ENCODE assay signal across 1 cellular context in genomic region chr18:79528296-79528695, GRCh38.
TF ChIP-seq lines count a peak whose summit lies in the region.

No MANE protein-coding gene starts in this region.

TF ChIP-seq in HepG2, 621 proteins besides CTCF, POLR2A, EP300 and RAD21 (continued from another document):
- TF ChIP-seq THRA (CRISPR knock-in tag; IDR thresholded peaks at IDR 0.05; ENCODE audit: borderline replicate concordance) = no peak
- TF ChIP-seq MNT (IDR thresholded peaks at IDR 0.05) = no peak
- TF ChIP-seq HMG20B (CRISPR knock-in tag; conservative IDR thresholded peaks at IDR 0.05) = no peak
- no peak for TF ChIP-seq GLI4 (CRISPR knock-in tag; IDR thresholded peaks at IDR 0.05; ENCODE audit: borderline replicate concordance)
- no peak for TF ChIP-seq SP4 (CRISPR knock-in tag; IDR thresholded peaks at IDR 0.05)
- no peak for TF ChIP-seq KDM3A (CRISPR knock-in tag; IDR thresholded peaks at IDR 0.05; ENCODE audit: low read depth)
- TF ChIP-seq ZNF276 (CRISPR knock-in tag; IDR thresholded peaks at IDR 0.05; ENCODE audit: low read depth) = no peak
- no peak for TF ChIP-seq MAFK (conservative IDR thresholded peaks at IDR 0.05 in 1 of 2, IDR thresholded peaks at IDR 0.05 in 1 of 2; ENCODE audit: low read length in 2 of 2)
- no peak for TF ChIP-seq JUND (CRISPR knock-in tag; IDR thresholded peaks at IDR 0.05)
- no peak for TF ChIP-seq TBX2 (CRISPR knock-in tag; IDR thresholded peaks at IDR 0.05; ENCODE audit: borderline replicate concordance)
- no peak for TF ChIP-seq POLR2AphosphoS5 (IDR thresholded peaks at IDR 0.05; ENCODE audit: low read depth, low read length)
- no peak for TF ChIP-seq USF2 (IDR thresholded peaks at IDR 0.05; ENCODE audit: low read depth, low read length)
- TF ChIP-seq USF2 (CRISPR knock-in tag; IDR thresholded peaks at IDR 0.05; ENCODE audit: borderline replicate concordance) = no peak
- TF ChIP-seq ZBTB42 (CRISPR knock-in tag; IDR thresholded peaks at IDR 0.05) = no peak
- TF ChIP-seq EZH2 (conservative IDR thresholded peaks at IDR 0.05; ENCODE audit: low read depth, low read length) = no peak
- TF ChIP-seq CREM (IDR thresholded peaks at IDR 0.05) = no peak
- no peak for TF ChIP-seq CREM (CRISPR knock-in tag; IDR thresholded peaks at IDR 0.05)
